Comparison of ENCODE assay signal across 12 cellular contexts in genomic region chr2:170503563-170503962, GRCh38.
"Had no signal": no experiment of that assay in that cellular context is flagged by ENCODE, and none has a peak within 500 bp of the region (broad histone marks: within the 10 kb centered on the region; RNA-seq: fewer than 3 reads in every experiment).

No MANE protein-coding gene starts in this region.

- H3K4me3 ChIP-seq: gastrocnemius medialis, lower lobe of right lung, tibial artery, vagina had no signal

- ATAC-seq: activated T-cell treated with anti-CD3 and anti-CD28 coated beads, Interleukin-2, amount 50 U/mL, for 72 hours; gastrocnemius medialis; lower lobe of right lung; naive thymus-derived CD4-positive, alpha-beta T cell; stimulated activated effector memory CD8-positive, alpha-beta T cell treated with anti-CD3 and anti-CD28 coated beads, Interleukin-12 subunit alpha, Interleukin-12 subunit beta, amount 100 ng/mL, for 72 hours had no signal

- H3K27ac ChIP-seq: lower lobe of right lung, tibial artery had no signal

- H3K9me3 ChIP-seq: gastrocnemius medialis, lower lobe of right lung, tibial artery, vagina had no signal

- H3K27me3 ChIP-seq: gastrocnemius medialis, tibial artery, vagina had no signal

- H3K4me1 ChIP-seq: vagina had no signal

- DNase-seq: activated CD4-positive, alpha-beta memory T cell treated with anti-CD3 and anti-CD28 coated beads for 36 hours; activated T-cell treated with anti-CD3 and anti-CD28 coated beads, Interleukin-2, amount 50 U/mL, for 72 hours; aorta; gastrocnemius medialis; lower lobe of right lung; naive thymus-derived CD4-positive, alpha-beta T cell; nucleus accumbens; right cardiac atrium; small intestine; tibial artery had no signal

- H3K36me3 ChIP-seq: gastrocnemius medialis, lower lobe of right lung, tibial artery, vagina had no signal
